In the genomic region with DNA sequence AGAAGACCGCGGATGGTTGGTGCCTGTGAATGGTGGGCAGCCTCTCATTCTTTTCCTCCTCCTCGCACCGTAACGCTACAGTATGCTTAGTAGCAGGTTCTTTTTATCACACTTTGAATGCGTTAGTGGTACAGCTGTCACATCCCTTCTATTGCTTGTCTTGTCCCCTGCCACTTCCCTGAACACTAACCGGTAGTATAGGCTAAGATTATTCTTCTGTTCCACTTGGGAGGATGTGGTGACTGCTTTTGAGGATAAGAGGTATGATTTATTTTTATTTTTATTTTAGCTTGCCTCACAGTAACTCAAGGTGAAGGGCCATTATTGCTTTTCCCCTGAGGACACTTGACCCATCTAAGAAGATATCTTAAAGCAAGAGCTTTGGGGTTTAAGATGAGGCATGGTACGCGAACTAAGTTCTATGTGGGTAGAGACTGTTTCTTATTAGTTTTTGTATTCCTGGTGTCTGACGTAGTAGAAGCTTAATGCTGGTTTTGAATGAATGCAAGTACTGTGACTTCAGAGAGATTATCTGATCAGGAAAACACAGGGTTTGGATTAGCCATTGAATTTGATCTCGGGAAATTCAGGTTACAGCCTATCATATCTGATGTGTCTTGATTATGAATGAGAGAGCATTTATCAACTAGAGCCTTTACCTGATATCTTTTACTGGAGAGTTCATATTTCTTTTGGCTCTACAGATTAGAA, we compare ENCODE assay signal across 8 cellular contexts. TPM values are rescaled to one million over a fixed set of nuclear protein-coding genes. Genes with fewer than 3 reads are reported as not detected.
DNase-seq lines count a peak whose midpoint lies in the region; ATAC-seq and TF ChIP-seq lines count a peak whose summit lies in the region.

No MANE protein-coding gene starts in this region.

- peaks cover 12% of the 10 kb centered on the region for H3K4me1 Mint-ChIP-seq in activated naive CD8-positive, alpha-beta T cell treated with anti-CD3 and anti-CD28 coated beads for 36 hours
- peaks cover 27% of the 10 kb centered on the region for H3K4me1 Mint-ChIP-seq in stimulated activated naive CD8-positive, alpha-beta T cell treated with anti-CD3 and anti-CD28 coated beads, Interleukin-15, amount 100 ng/mL, for 72 hours

- no peaks in the 10 kb centered on the region for H3K9me3 Mint-ChIP-seq in activated naive CD8-positive, alpha-beta T cell treated with anti-CD3 and anti-CD28 coated beads for 36 hours
- H3K9me3 Mint-ChIP-seq in stimulated activated naive CD8-positive, alpha-beta T cell treated with anti-CD3 and anti-CD28 coated beads, Interleukin-15, amount 100 ng/mL, for 72 hours, result no peaks in the 10 kb centered on the region

- H3K36me3 ChIP-seq in heart left ventricle (no peaks in the 10 kb centered on the region), iPS-20b (ENCODE audit: insufficient read depth, low read depth, low read length) (no peaks in the 10 kb centered on the region)

- H3K9ac ChIP-seq in iPS-20b (ENCODE audit: low read depth, low read length), result peak overlapping the region; percentile 64; the same call in 1 of the 2 replicates

- H3K4me3 Mint-ChIP-seq in activated naive CD8-positive, alpha-beta T cell treated with anti-CD3 and anti-CD28 coated beads for 36 hours, result peak overlapping the region; percentile 86
- peak overlapping the region; percentile 92 for H3K4me3 Mint-ChIP-seq in stimulated activated naive CD8-positive, alpha-beta T cell treated with anti-CD3 and anti-CD28 coated beads, Interleukin-15, amount 100 ng/mL, for 72 hours

- H3K4me1 ChIP-seq in heart left ventricle (peaks cover 0 to 34% (median 21%) of the 10 kb centered on the region in 12 donors), iPS-20b (ENCODE audit: insufficient read depth, low read length) (peaks cover 5% of the 10 kb centered on the region; the same call in 1 of the 2 replicates)

- no peaks in the 10 kb centered on the region for H3K9me3 ChIP-seq in heart left ventricle
- H3K9me3 ChIP-seq in iPS-20b (ENCODE audit: insufficient read depth, low read depth, low read length), result no peaks in the 10 kb centered on the region

- peak overlapping the region; percentile 65 to 93 (median 79) for H3K4me3 ChIP-seq in heart left ventricle
- peak overlapping the region; percentile 89 for H3K4me3 ChIP-seq in iPS-20b (ENCODE audit: low read length)

- WGBS in heart left ventricle, 4 donors, result 17 to 22% (median 18%) methylated on average over 11 of the region's 11 CpGs

- no peaks in the 10 kb centered on the region for H3K27me3 ChIP-seq in heart left ventricle
- H3K27me3 ChIP-seq in iPS-20b (ENCODE audit: insufficient read depth, low read length), result peaks cover 4% of the 10 kb centered on the region; the same call in 1 of the 2 replicates

- peak overlapping the region; percentile 88 to 99 (median 94) for H3K27ac ChIP-seq in heart left ventricle
- no peak overlapping the region for H3K27ac ChIP-seq in iPS-20b (ENCODE audit: low read length)

- TF ChIP-seq POLR2A in heart left ventricle (IDR thresholded peaks at IDR 0.05), result no peak

- H3K27ac Mint-ChIP-seq in activated naive CD8-positive, alpha-beta T cell treated with anti-CD3 and anti-CD28 coated beads for 36 hours, result no peak overlapping the region
- H3K27ac Mint-ChIP-seq in stimulated activated naive CD8-positive, alpha-beta T cell treated with anti-CD3 and anti-CD28 coated beads, Interleukin-15, amount 100 ng/mL, for 72 hours, result no peak overlapping the region

- peaks cover 12% of the 10 kb centered on the region for H3K27me3 Mint-ChIP-seq in activated naive CD8-positive, alpha-beta T cell treated with anti-CD3 and anti-CD28 coated beads for 36 hours
- H3K27me3 Mint-ChIP-seq in stimulated activated naive CD8-positive, alpha-beta T cell treated with anti-CD3 and anti-CD28 coated beads, Interleukin-15, amount 100 ng/mL, for 72 hours, result peaks cover 20% of the 10 kb centered on the region

- intact Hi-C loops in heart left ventricle (cut with DNase I), result loop anchor here in 6 of 10 donors (2.0 to 10.0 kb wide), 6 partner anchors 45 to 96 kb away; a partner anchor contains a TSS
- intact Hi-C loops in cardiac septum (cut with DNase I), result loop anchor here (1.0 to 5.0 kb wide), 2 partner anchors 47 to 95 kb away; a partner anchor contains a TSS

- no peak for ATAC-seq in heart left ventricle
- peak; percentile 35 for ATAC-seq in stimulated activated naive CD8-positive, alpha-beta T cell treated with anti-CD3 and anti-CD28 coated beads, Interleukin-15, amount 100 ng/mL, for 72 hours
- ATAC-seq in GM18873 (IDR thresholded peaks at IDR 0.05; ENCODE audit: low FRiP score, unreplicated experiment), result no peak
- ATAC-seq in HG02884 (IDR thresholded peaks at IDR 0.05; ENCODE audit: unreplicated experiment), result no peak

- H3K36me3 Mint-ChIP-seq in activated naive CD8-positive, alpha-beta T cell treated with anti-CD3 and anti-CD28 coated beads for 36 hours, result no peaks in the 10 kb centered on the region

- DNase-seq in heart left ventricle (no peak), cardiac septum (ENCODE audit: low spot score) (no peak), NCI-H2196 treated with DMSO at 0.1 percent for 48 hours (lab: John Stamatoyannopoulos, UW; ENCODE audit: unreplicated experiment) (no peak)
- no peak for DNase-seq in activated naive CD8-positive, alpha-beta T cell treated with anti-CD3 and anti-CD28 coated beads for 36 hours
- no peak for DNase-seq in stimulated activated naive CD8-positive, alpha-beta T cell treated with anti-CD3 and anti-CD28 coated beads, Interleukin-15, amount 100 ng/mL, for 72 hours

- TF ChIP-seq CTCF in heart left ventricle (IDR thresholded peaks at IDR 0.05), result no peak

RNA-seq across cellular contexts. Expression of a gene that starts 1.0 kb away (rescaled TPM):
- 10 to 100 TPM; 18.0 to 30.2 (median 21.2) TPM for total RNA-seq in heart left ventricle
- polyA plus RNA-seq in heart left ventricle, result 10 to 100 TPM in 1 of 2 donors, 1 to 10 TPM in 1; 8.1 to 23.7 TPM
- total RNA-seq in cardiac septum, result 24.7 TPM
- total RNA-seq in activated naive CD8-positive, alpha-beta T cell treated with anti-CD3 and anti-CD28 coated beads for 36 hours, result 1 to 10 TPM; 2.5 to 3.7 TPM

RNA-seq across cellular contexts. Expression of a gene that starts 47.1 kb away (rescaled TPM):
- total RNA-seq in heart left ventricle (10 to 100 TPM; 15.9 to 43.3 (median 19.5) TPM), cardiac septum (20.0 TPM)
- polyA plus RNA-seq in heart left ventricle, result 10 to 100 TPM; 15.9 to 42.5 TPM
- 1 to 10 TPM; 3.8 to 4.1 TPM for total RNA-seq in activated naive CD8-positive, alpha-beta T cell treated with anti-CD3 and anti-CD28 coated beads for 36 hours

RNA-seq across cellular contexts. Expression of a gene that starts 59.8 kb away (rescaled TPM):
- total RNA-seq in heart left ventricle (100 to 1,000 TPM; 114 to 162 (median 130) TPM), cardiac septum (95.2 TPM)
- 100 to 1,000 TPM in 1 of 2 donors, 10 to 100 TPM in 1; 78.2 to 177 TPM for polyA plus RNA-seq in heart left ventricle
- total RNA-seq in activated naive CD8-positive, alpha-beta T cell treated with anti-CD3 and anti-CD28 coated beads for 36 hours, result 100 to 1,000 TPM; 260 to 271 TPM
